17 cellular contexts compared by ENCODE assay signal in the genomic region with DNA sequence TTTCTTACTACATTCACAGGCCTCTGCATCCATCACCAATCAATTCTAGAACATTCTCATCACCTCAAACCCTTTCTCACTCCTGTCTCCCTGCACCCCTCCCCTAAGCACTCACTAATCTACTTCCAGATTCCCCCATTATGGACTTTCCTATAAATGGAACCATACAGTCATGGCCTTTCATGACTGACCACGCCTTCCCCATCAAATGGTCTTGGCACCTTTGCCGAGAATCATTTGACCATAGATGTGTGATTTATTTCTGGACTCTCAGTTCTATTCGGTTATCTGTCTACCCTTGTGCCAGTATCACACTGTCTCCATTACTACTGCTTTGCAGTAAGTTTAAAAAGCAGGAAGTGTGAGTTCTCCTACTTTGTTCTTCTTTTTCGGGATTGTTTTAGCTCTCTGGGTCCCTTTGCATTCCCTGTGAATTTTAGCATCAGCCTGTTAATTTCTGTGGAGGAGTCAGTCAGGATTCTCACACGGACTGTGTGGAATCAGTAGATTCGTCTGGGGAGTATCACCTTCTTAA. TPM values are rescaled to one million over a fixed set of nuclear protein-coding genes. Genes with fewer than 3 reads are reported as not detected.
DNase-seq lines count a peak whose midpoint lies in the region; ATAC-seq, FAIRE-seq and TF ChIP-seq lines count a peak whose summit lies in the region.
"Had no signal": no experiment of that assay in that cellular context is flagged by ENCODE, and none has a peak within 500 bp of the region (broad histone marks: within the 10 kb centered on the region; RNA-seq: fewer than 3 reads in every experiment).

No MANE protein-coding gene starts in this region.

- POLR2A ChIA-PET in K562 (lab: Yijun Ruan, JAX) = interaction anchor here (1.3 to 3.4 kb wide), 2 partner anchors 8 to 11 kb away, joined by 3 to 14 read pairs; no protein-coding TSS in a partner anchor

- H3K4me2 ChIP-seq in K562 (ENCODE audit: insufficient read depth, low read length) = no peak overlapping the region
- H3K4me2 ChIP-seq: PC-9 had no signal

- BruUV-seq in K562 (replicated peaks; lab: Mats Ljungman, UMichigan) = TSS peak; percentile 12

- H3K9me3 ChIP-seq in HUES6 (ENCODE audit: control insufficient read depth, insufficient read depth, low read depth, low read length) (no peaks in the 10 kb centered on the region), K562 (replicated peaks; ENCODE audit: control insufficient read depth, insufficient read depth, low read depth, low read length) (no peaks in the 10 kb centered on the region), psoas muscle (no peaks in the 10 kb centered on the region), sigmoid colon (no peaks in the 10 kb centered on the region)

- intact Hi-C loops in K562 (cut with micrococcal nuclease) = no loop called here
- intact Hi-C loops in left ventricle myocardium superior (cut with micrococcal nuclease) = no loop called here
- intact Hi-C loops in psoas muscle (cut with DNase I) = no loop called here
- intact Hi-C loops in sciatic nerve (cut with DNase I) = no loop called here
- intact Hi-C loops in sigmoid colon (cut with DNase I) = no loop called here

- peaks cover 4% of the 10 kb centered on the region; the same call in 1 of the 2 replicates for H4K20me1 ChIP-seq in K562 (replicated peaks; ENCODE audit: control insufficient read depth, insufficient read depth, low read length)

- H3K36me3 ChIP-seq in HUES6 (ENCODE audit: control insufficient read depth, insufficient read depth, low read length) (peaks cover 80% of the 10 kb centered on the region), K562 (ENCODE audit: control insufficient read depth, insufficient read depth, low read length) (peaks cover 67% of the 10 kb centered on the region), psoas muscle (ENCODE audit: insufficient read depth in 1 of 2, low read depth in 1 of 2) (peaks cover 3 to 35% of the 10 kb centered on the region in 2 donors), sigmoid colon (peaks cover 19 to 75% (median 33%) of the 10 kb centered on the region in 4 donors)

- ATAC-seq in K562 (no peak), left ventricle myocardium superior (peak; percentile 64), psoas muscle (peak; percentile 58 to 77 (median 66)), GM18870 (IDR thresholded peaks at IDR 0.05; ENCODE audit: unreplicated experiment) (no peak), sciatic nerve (no peak)

- peaks cover 4% of the 10 kb centered on the region; the same call in 1 of the 2 replicates for H3K4me1 ChIP-seq in HUES6 (ENCODE audit: control insufficient read depth, insufficient read depth, low read length)
- no peaks in the 10 kb centered on the region for H3K4me1 ChIP-seq in K562 (replicated peaks in 1 of 2; ENCODE audit: control insufficient read depth in 2 of 2, insufficient read depth in 2 of 2, low read length in 2 of 2)
- peaks cover 43% of the 10 kb centered on the region for H3K4me1 ChIP-seq in psoas muscle
- H3K4me1 ChIP-seq in sigmoid colon = peaks cover 0 to 13% (median 10%) of the 10 kb centered on the region in 4 donors

- H3K4me3 ChIP-seq in HUES6 (ENCODE audit: low read depth, low read length) (no peak overlapping the region), K562 (no peak overlapping the region), psoas muscle (no peak overlapping the region), sigmoid colon (no peak overlapping the region)
- H3K4me3 ChIP-seq: PC-9 had no signal

- TF ChIP-seq POLR2A in K562 (conservative IDR thresholded peaks at IDR 0.05) = no peak
- TF ChIP-seq POLR2A in sigmoid colon (IDR thresholded peaks at IDR 0.05) = no peak

- H3K27ac ChIP-seq in HUES6 (ENCODE audit: low read depth, low read length) (peak overlapping the region; percentile 24; the same call in 1 of the 2 replicates), K562 (ENCODE audit: extremely low read depth, low read depth, low read length) (no peak overlapping the region), psoas muscle (peak overlapping the region; percentile 91), sigmoid colon (no peak overlapping the region)
- H3K27ac ChIP-seq: PC-9 had no signal

- H3K9ac ChIP-seq in HUES6 (ENCODE audit: low read length) = no peak overlapping the region
- H3K9ac ChIP-seq in K562 (ENCODE audit: insufficient read depth in 1 of 2, low read depth in 2 of 2, low read length in 2 of 2) = no peak overlapping the region

- TF ChIP-seq EP300 in K562 (IDR thresholded peaks at IDR 0.05; ENCODE audit: low read length) (no peak), sigmoid colon (IDR thresholded peaks at IDR 0.05) (no peak)

- no peak for FAIRE-seq in K562 (lab: Jason Lieb, UNC)

- H3K9me1 ChIP-seq in K562 (ENCODE audit: control insufficient read depth, insufficient read depth, low read length) = no peaks in the 10 kb centered on the region

- no peak for DNase-seq in K562 (ENCODE audit: extremely low read depth in 1 of 4, low spot score in 3 of 4)
- DNase-seq in left ventricle myocardium superior = no peak
- no peak for DNase-seq in psoas muscle
- no peak for DNase-seq in sciatic nerve (ENCODE audit: low spot score)
- DNase-seq in sigmoid colon = no peak
- DNase-seq: ACHN, AML-193, COR-L47, EL, H7, NCI-H1105, NCI-H1694, NCI-H510A treated with DMSO at 0.1 percent for 48 hours, NCI-H82, PC-9 had no signal

- no peak overlapping the region for H2AFZ ChIP-seq in K562 (ENCODE audit: low read depth, low read length)
- H2AFZ ChIP-seq: PC-9 had no signal

- TF ChIP-seq RAD21 in K562 (CRISPR knock-in tag; conservative IDR thresholded peaks at IDR 0.05 in 1 of 2, IDR thresholded peaks at IDR 0.05 in 1 of 2) = no peak

- in situ Hi-C loops in K562 (cut with MboI) = no loop called here

- 83% methylated on average over 6 of the region's 6 CpGs for WGBS in K562 (ENCODE audit: insufficient coverage, low coverage, missing lambda C conversion rate)
- 31 to 50% (median 40%) methylated on average over 6 of the region's 6 CpGs for WGBS in psoas muscle, 3 donors
- 87 to 91% methylated on average over 6 of the region's 6 CpGs for WGBS in sigmoid colon, 2 donors

- no peak for TF ChIP-seq CTCF in K562 (IDR thresholded peaks at IDR 0.05 in 2 of 3, conservative IDR thresholded peaks at IDR 0.05 in 1 of 3; ENCODE audit: insufficient read depth in 2 of 3, low read depth in 1 of 3, low read length in 3 of 3)
- TF ChIP-seq CTCF in psoas muscle (IDR thresholded peaks at IDR 0.05) = no peak
- TF ChIP-seq CTCF in sigmoid colon (IDR thresholded peaks at IDR 0.05) = no peak

- H3K27me3 ChIP-seq in HUES6 (ENCODE audit: control insufficient read depth, insufficient read depth, low read length) (no peaks in the 10 kb centered on the region), K562 (ENCODE audit: control insufficient read depth in 2 of 2, insufficient read depth in 2 of 2, low read length in 2 of 2) (no peaks in the 10 kb centered on the region), psoas muscle (ENCODE audit: insufficient read depth in 3 of 3, low read length in 2 of 3) (no peaks in the 10 kb centered on the region), sigmoid colon (no peaks in the 10 kb centered on the region)

- H3K79me2 ChIP-seq in K562 (ENCODE audit: control insufficient read depth, insufficient read depth, low read length) = no peaks in the 10 kb centered on the region

- CTCF ChIA-PET in K562 (lab: Yijun Ruan, JAX; ENCODE audit: low intra/inter-chr PET ratio) = no interaction called here

RNA-seq across cellular contexts. Expression of gene GTF3C1, which starts 27.5 kb away (rescaled TPM):
- 83.8 and 125 TPM in 2 replicates for total RNA-seq in K562 (2011; cell fraction: chromatin; rRNA removed; ENCODE audit: low replicate concordance)
- total RNA-seq in K562 (2011; cell fraction: nucleolus; rRNA removed) = 68.3 and 75.2 TPM in 2 replicates
- 75.5 and 85.5 TPM in 2 replicates for total RNA-seq in K562 (2011; cell fraction: nucleoplasm; rRNA removed)
- total RNA-seq in K562 (2014; rRNA removed) = 47.9 and 55.3 TPM in 2 replicates
- total RNA-seq in K562 (2014; rRNA removed; fragmentation: Illumina TruSeq; extraction: Trizol) = 21.1 and 23.7 TPM in 2 replicates
- 30.9 and 33.5 TPM in 2 replicates for total RNA-seq in K562 (2015; rRNA removed; fragmentation: Illumina TruSeq; extraction: Trizol)
- total RNA-seq in K562 (2021) = 61.5 and 63.6 TPM in 2 replicates
- 10.1 and 18.4 TPM in 2 replicates for polyA plus RNA-seq in K562 (2011; rRNA removed)
- 21.0 and 31.9 TPM in 2 replicates for polyA plus RNA-seq in K562 (2011; cell fraction: cytosol; rRNA removed)
- 58.0 and 75.6 TPM in 2 replicates for polyA plus RNA-seq in K562 (2011; cell fraction: nucleus; rRNA removed)
- polyA plus RNA-seq in K562 (2012) = 32.0 and 44.4 TPM in 2 replicates
- polyA plus RNA-seq in K562 (2014; fragmentation: Illumina TruSeq; extraction: Trizol) = 41.2 and 45.9 TPM in 2 replicates
- 1 to 10 TPM in 1 of 2 experiments, under 1 TPM in 1; 0.72 to 2.5 TPM for polyA plus RNA-seq in K562 (2014; fragmentation: Nextera tagmentation; extraction: Ambion mirVana)
- polyA plus RNA-seq in K562 (2014; rRNA removed) = 26.6 and 46.5 TPM in 2 replicates
- 37.4 and 47.6 TPM in 2 replicates for polyA minus RNA-seq in K562 (2011; rRNA and poly(A)+ RNA removed)
- 42.9 and 50.3 TPM in 2 replicates for polyA minus RNA-seq in K562 (2011; cell fraction: cytosol; rRNA and poly(A)+ RNA removed)
- polyA minus RNA-seq in K562 (2011; cell fraction: nucleus; rRNA and poly(A)+ RNA removed) = 29.6 and 48.8 TPM in 2 replicates
- 56.4 TPM for total RNA-seq in left ventricle myocardium superior
- 10 to 100 TPM; 35.2 to 95.5 (median 55.5) TPM for total RNA-seq in psoas muscle
- 10 to 100 TPM; 37.6 to 57.9 (median 47.4) TPM for polyA plus RNA-seq in psoas muscle
- total RNA-seq in sciatic nerve = 54.0 TPM
- total RNA-seq in sigmoid colon = 10 to 100 TPM; 35.0 to 74.2 (median 44.6) TPM
- 10 to 100 TPM in 2 of 3 donors, 1 to 10 TPM in 1; 9.0 to 37.5 (median 15.0) TPM for polyA plus RNA-seq in sigmoid colon

RNA-seq across cellular contexts. Expression of gene KATNIP, which starts 27.7 kb away (rescaled TPM):
- 83.0 and 106 TPM in 2 replicates for total RNA-seq in K562 (2011; cell fraction: chromatin; rRNA removed; ENCODE audit: low replicate concordance)
- 39.1 and 48.2 TPM in 2 replicates for total RNA-seq in K562 (2011; cell fraction: nucleolus; rRNA removed)
- total RNA-seq in K562 (2011; cell fraction: nucleoplasm; rRNA removed) = 52.3 and 52.5 TPM in 2 replicates
- total RNA-seq in K562 (2014; rRNA removed) = 6.9 and 11.2 TPM in 2 replicates
- 9.0 and 10.2 TPM in 2 replicates for total RNA-seq in K562 (2014; rRNA removed; fragmentation: Illumina TruSeq; extraction: Trizol)
- total RNA-seq in K562 (2015; rRNA removed; fragmentation: Illumina TruSeq; extraction: Trizol) = 10.2 and 10.7 TPM in 2 replicates
- total RNA-seq in K562 (2021) = 9.9 and 13.2 TPM in 2 replicates
- polyA plus RNA-seq in K562 (2011; rRNA removed) = 7.6 and 10.2 TPM in 2 replicates
- polyA plus RNA-seq in K562 (2011; cell fraction: cytosol; rRNA removed) = 6.3 TPM in 2 replicates
- 37.3 and 42.3 TPM in 2 replicates for polyA plus RNA-seq in K562 (2011; cell fraction: nucleus; rRNA removed)
- polyA plus RNA-seq in K562 (2012) = 7.8 and 9.3 TPM in 2 replicates
- 9.7 and 10.1 TPM in 2 replicates for polyA plus RNA-seq in K562 (2014; fragmentation: Illumina TruSeq; extraction: Trizol)
- polyA plus RNA-seq in K562 (2014; fragmentation: Nextera tagmentation; extraction: Ambion mirVana) = 1 to 10 TPM; 1.7 to 2.6 TPM
- 8.0 and 10.3 TPM in 2 replicates for polyA plus RNA-seq in K562 (2014; rRNA removed)
- 26.5 and 29.0 TPM in 2 replicates for polyA minus RNA-seq in K562 (2011; rRNA and poly(A)+ RNA removed)
- 6.8 and 8.2 TPM in 2 replicates for polyA minus RNA-seq in K562 (2011; cell fraction: cytosol; rRNA and poly(A)+ RNA removed)
- 21.3 and 32.2 TPM in 2 replicates for polyA minus RNA-seq in K562 (2011; cell fraction: nucleus; rRNA and poly(A)+ RNA removed)
- 12.7 TPM for total RNA-seq in left ventricle myocardium superior
- total RNA-seq in psoas muscle = 1 to 10 TPM; 4.5 to 8.7 (median 6.4) TPM
- polyA plus RNA-seq in psoas muscle = 1 to 10 TPM; 4.7 to 9.6 (median 5.3) TPM
- 30.2 TPM for total RNA-seq in sciatic nerve
- total RNA-seq in sigmoid colon = 10 to 100 TPM; 12.8 to 31.9 (median 16.2) TPM
- polyA plus RNA-seq in sigmoid colon = 10 to 100 TPM in 1 of 3 donors, 1 to 10 TPM in 2; 6.7 to 19.7 (median 7.2) TPM

Comparison
In these comparisons a context has a peak if more than half of its experiments do, and no peak if none do; other contexts are left out.
1. H3K27ac ChIP-seq: peak in HUES6 (single experiment) and psoas muscle (single experiment); none in K562 (single experiment) and sigmoid colon (0 of 4).
2. ATAC-seq: peak in left ventricle myocardium superior (single experiment) and psoas muscle (4 of 4); none in K562 (single experiment), GM18870 (single experiment) and sciatic nerve (single experiment).